In genomic region chr11:66745356-66746235, GRCh38 we compare ENCODE assay signal across 8 cellular contexts. TPM values are rescaled to one million over a fixed set of nuclear protein-coding genes. Genes with fewer than 3 reads are reported as not detected.
DNase-seq lines count a peak whose midpoint lies in the region; ATAC-seq and TF ChIP-seq lines count a peak whose summit lies in the region.

No MANE protein-coding gene starts in this region.

- no peaks in the 10 kb centered on the region for H3K36me3 ChIP-seq in SJCRH30
- H3K36me3 ChIP-seq in brain microvascular endothelial cell (replicated peaks): no peaks in the 10 kb centered on the region

- no peak overlapping the region for H3K27ac ChIP-seq in SJCRH30
- H3K27ac ChIP-seq in brain microvascular endothelial cell: no peak overlapping the region

- no peaks in the 10 kb centered on the region for H3K9me3 ChIP-seq in SJCRH30 (replicated peaks)

- peak; percentile 51 for ATAC-seq in HG03354 (IDR thresholded peaks at IDR 0.05; ENCODE audit: poor library complexity, severe bottlenecking, unreplicated experiment)

- H3K4me1 ChIP-seq in SJCRH30: no peaks in the 10 kb centered on the region

- TF ChIP-seq CTCF in brain microvascular endothelial cell (IDR thresholded peaks at IDR 0.05; ENCODE audit: low read depth, low read length, missing control alignments): no peak

- H3K4me3 ChIP-seq in SJCRH30 (peak overlapping the region; percentile 90), brain microvascular endothelial cell (ENCODE audit: low read depth, low read length) (peak overlapping the region; percentile 84)

- in situ Hi-C loops in brain microvascular endothelial cell (cut with HindIII; ENCODE audit: low pct_ligation_motif_present, low sequenced_read_pairs): no loop called here

- H3K27me3 ChIP-seq in SJCRH30 (no peaks in the 10 kb centered on the region), brain microvascular endothelial cell (replicated peaks) (no peaks in the 10 kb centered on the region)

- DNase-seq in activated T-cell treated with anti-CD3 and anti-CD28 coated beads for 1 hour (ENCODE audit: low read depth): peak; percentile 31
- no peak for DNase-seq in activated T-cell treated with anti-CD3 and anti-CD28 coated beads for 4 hours
- no peak for DNase-seq in SJCRH30
- DNase-seq in brain microvascular endothelial cell: no peak
- peak; percentile 46 for DNase-seq in left kidney (ENCODE audit: low read depth, low spot score)
- DNase-seq in stimulated activated CD8-positive, alpha-beta memory T cell treated with anti-CD3 and anti-CD28 coated beads, Interleukin-12 subunit alpha, Interleukin-12 subunit beta, amount 100 ng/mL, for 1 hour (ENCODE audit: low read depth): peak; percentile 13
- no peak for DNase-seq in GDM1 (lab: John Stamatoyannopoulos, UW)

RNA-seq across cellular contexts. Expression of gene SPTBN2, which starts 16.6 kb away (rescaled TPM):
- 4.8 and 8.5 TPM in 2 replicates for total RNA-seq in SJCRH30 (2014; rRNA removed; shearing (Covaris generic))

Comparison
In these comparisons a context has a peak if more than half of its experiments do, and no peak if none do; other contexts are left out.
1. DNase-seq: peak in activated T-cell treated with anti-CD3 and anti-CD28 coated beads for 1 hour (single experiment), left kidney (single experiment) and stimulated activated CD8-positive, alpha-beta memory T cell treated with anti-CD3 and anti-CD28 coated beads, Interleukin-12 subunit alpha, Interleukin-12 subunit beta, amount 100 ng/mL, for 1 hour (single experiment); none in activated T-cell treated with anti-CD3 and anti-CD28 coated beads for 4 hours (single experiment), SJCRH30 (0 of 2), brain microvascular endothelial cell (single experiment) and GDM1 (single experiment).